In the genomic region with DNA sequence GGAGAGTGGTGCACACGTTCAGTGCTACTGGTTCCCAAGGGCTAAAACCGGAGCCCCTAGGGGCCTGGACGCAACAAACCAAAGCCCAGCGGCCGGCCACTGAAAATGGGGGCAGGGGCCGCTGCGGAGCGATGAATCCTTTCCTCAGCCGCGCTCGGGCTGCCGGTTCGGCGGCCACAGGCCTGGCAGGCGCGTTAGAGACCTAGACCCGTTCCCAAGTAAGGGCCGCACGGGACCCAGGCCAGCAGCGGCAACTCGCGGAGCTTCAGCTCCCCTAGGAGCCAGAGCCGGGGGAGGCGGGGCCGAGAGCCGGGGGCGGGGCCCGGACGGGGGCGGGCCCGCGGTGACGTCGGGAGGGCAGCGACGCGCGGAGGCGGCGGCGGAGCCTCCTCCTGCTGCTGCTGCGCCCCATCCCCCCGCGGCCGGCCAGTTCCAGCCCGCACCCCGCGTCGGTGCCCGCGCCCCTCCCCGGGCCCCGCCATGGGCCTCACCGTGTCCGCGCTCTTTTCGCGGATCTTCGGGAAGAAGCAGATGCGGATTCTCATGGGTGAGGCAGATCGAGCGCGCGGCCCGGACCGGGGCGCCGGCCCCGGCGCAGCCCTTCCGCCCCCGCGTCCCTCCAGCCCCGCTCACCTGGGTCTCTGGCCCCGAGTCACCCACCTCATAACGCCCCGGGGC, we compare ENCODE assay signal across 8 cellular contexts. TPM values are rescaled to one million over a fixed set of nuclear protein-coding genes. Genes with fewer than 3 reads are reported as not detected.
DNase-seq lines count a peak whose midpoint lies in the region; ATAC-seq and TF ChIP-seq lines count a peak whose summit lies in the region.

A gene (plus strand): TSS at position 393 of the 678 bp plus-strand sequence. CDS start 88 bp downstream, at position 481.

- H3K4me3 Mint-ChIP-seq in chondrocyte (ENCODE audit: unreplicated experiment): peak within 1 kb of the TSS; percentile 92

- H3K4me3 ChIP-seq in AG09309 (ENCODE audit: control insufficient read depth, low read depth, low read length): peak within 1 kb of the TSS; percentile 90

- DNase-seq in AG09309 (ENCODE audit: low read depth) (peak; percentile 24), NCI-H446 (lab: John Stamatoyannopoulos, UW) (peak; percentile 14 to 84), chondrocyte (ENCODE audit: low spot score) (no peak), kidney glomerular epithelial cell (lab: John Stamatoyannopoulos, UW) (peak; percentile 65)
- peak; percentile 82 to 86 for DNase-seq in activated CD4-positive, alpha-beta T cell treated with anti-CD3 and anti-CD28 coated beads for 24 hours (ENCODE audit: low read depth in 2 of 2)
- peak; percentile 65 to 88 for DNase-seq in stimulated activated CD4-positive, alpha-beta T cell treated with anti-CD3 and anti-CD28 coated beads, Interleukin-1b, Interleukin-23, amount 100 ng/mL, for 1 hour (ENCODE audit: low read depth in 2 of 2)

- ATAC-seq in HG03175 (IDR thresholded peaks at IDR 0.05; ENCODE audit: unreplicated experiment): peak; percentile 75

- peak within 1 kb of the TSS; percentile 91 for H3K27ac Mint-ChIP-seq in chondrocyte (ENCODE audit: unreplicated experiment)

- peak; percentile 78 for TF ChIP-seq POLR2A in GM18951 (IDR thresholded peaks at IDR 0.05; ENCODE audit: extremely low read depth, insufficient read depth, insufficient read length)

- no peaks in the 10 kb centered on the region for H3K9me3 Mint-ChIP-seq in chondrocyte (ENCODE audit: low read depth)

- in situ Hi-C loops in GM18951 (cut with MboI; ENCODE audit: low sequenced_read_pairs, unreplicated experiment): no loop called here

- H3K27me3 Mint-ChIP-seq in chondrocyte (ENCODE audit: low read depth): no peaks in the 10 kb centered on the region

- TF ChIP-seq CTCF in AG09309 (IDR thresholded peaks at IDR 0.05; ENCODE audit: control insufficient read depth, insufficient read depth, low read depth, low read length, missing control alignments) (no peak), chondrocyte (IDR thresholded peaks at IDR 0.05) (no peak)

- H3K4me1 Mint-ChIP-seq in chondrocyte (ENCODE audit: low read depth): peaks cover 47% of the 10 kb centered on the region

- H3K36me3 Mint-ChIP-seq in chondrocyte (ENCODE audit: low read depth): peaks cover 12% of the 10 kb centered on the region

RNA-seq across cellular contexts. Expression of the gene that starts here (rescaled TPM):
- total RNA-seq in chondrocyte: 137 to 143 TPM (median 137 TPM) in 3 replicates
